11 cellular contexts compared by ENCODE assay signal in the genomic region with DNA sequence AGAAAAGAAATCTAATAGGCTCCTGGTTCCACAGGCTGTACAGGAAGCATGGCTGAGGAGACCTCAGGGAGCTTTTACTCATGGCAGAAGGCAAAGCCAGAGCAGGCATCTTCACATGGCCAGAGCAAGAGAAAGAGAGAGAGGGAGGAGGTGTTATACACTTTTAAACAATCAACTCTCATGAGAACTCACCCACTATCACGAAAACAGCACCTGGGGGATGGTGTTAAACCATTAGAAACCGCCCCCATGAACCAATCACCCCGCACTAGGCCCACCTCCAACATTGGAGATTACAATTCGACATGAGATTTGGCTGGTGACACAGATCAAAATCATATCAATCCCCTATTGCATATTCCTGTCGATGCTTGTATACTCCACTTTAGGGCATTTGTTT.
"Had no signal": no experiment of that assay in that cellular context is flagged by ENCODE, and none has a peak within 500 bp of the region (broad histone marks: within the 10 kb centered on the region; RNA-seq: fewer than 3 reads in every experiment).

No MANE protein-coding gene starts in this region.

- DNase-seq: activated effector memory CD4-positive, alpha-beta T cell treated with Interleukin-2 at 50 U/mL for 16 hours; adrenal gland; dermis blood vessel endothelial cell; effector memory CD8-positive, alpha-beta T cell; foreskin keratinocyte; mesendoderm; nephron progenitor cell; occipital lobe; SJCRH30; T-helper 2 cell had no signal

- H3K27me3 Mint-ChIP-seq: progenitor cell of endocrine pancreas had no signal

- H3K9me3 Mint-ChIP-seq: effector memory CD8-positive, alpha-beta T cell; nephron progenitor cell had no signal

- H3K27ac Mint-ChIP-seq: effector memory CD8-positive, alpha-beta T cell; nephron progenitor cell; progenitor cell of endocrine pancreas had no signal

- H3K4me3 Mint-ChIP-seq: effector memory CD8-positive, alpha-beta T cell; nephron progenitor cell had no signal

- ATAC-seq: effector memory CD8-positive, alpha-beta T cell; foreskin keratinocyte had no signal
